In genomic region chr14:71488703-71489141, GRCh38 we compare ENCODE assay signal across 20 cellular contexts.
A peak's percentile ranks its signal among the peaks of the same experiment; 100 is the strongest.
DNase-seq lines count a peak whose midpoint lies in the region; ATAC-seq, FAIRE-seq and TF ChIP-seq lines count a peak whose summit lies in the region.
"Had no signal": no experiment of that assay in that cellular context is flagged by ENCODE, and none has a peak within 500 bp of the region (broad histone marks: within the 10 kb centered on the region; RNA-seq: fewer than 3 reads in every experiment).

No MANE protein-coding gene starts in this region.

- H3K4me1 Mint-ChIP-seq in CD4-positive, alpha-beta memory T cell = peaks cover 11 to 13% (median 12%) of the 10 kb centered on the region in 4 donors

- TF ChIP-seq POLR2A in endothelial cell of umbilical vein (IDR thresholded peaks at IDR 0.05; ENCODE audit: low read depth, low read length) = no peak

- dilution Hi-C loops in endothelial cell of umbilical vein (cut with MboI; ENCODE audit: extremely low pct_ligation_motif_present, low sequenced_read_pairs) = no loop called here

- peak; percentile 21 for FAIRE-seq in endothelial cell of umbilical vein (lab: Jason Lieb, UNC)
- FAIRE-seq: A549 had no signal

- CTCF ChIA-PET in SK-N-SH (lab: Yijun Ruan, JAX) (no interaction called here), endothelial cell of umbilical vein (lab: Charles Lee) (interaction anchor here (1.7 kb wide), 1 partner anchor 9 kb away, joined by 5 read pairs; no protein-coding TSS in a partner anchor)
- CTCF ChIA-PET in CD4-positive, alpha-beta memory T cell (lab: Charles Lee; ENCODE audit: partially characterized antibody) = no interaction called here

- H3K9me3 ChIP-seq in SK-N-SH = no peaks in the 10 kb centered on the region
- H3K9me3 ChIP-seq in endothelial cell of umbilical vein (replicated peaks; ENCODE audit: control insufficient read depth, insufficient read depth, low read length) = no peaks in the 10 kb centered on the region
- no peaks in the 10 kb centered on the region for H3K9me3 ChIP-seq in osteoblast (ENCODE audit: low read depth, low read length)
- no peaks in the 10 kb centered on the region for H3K9me3 ChIP-seq in CD4-positive, alpha-beta memory T cell (ENCODE audit: control insufficient read depth in 1 of 2, low read length in 2 of 2)
- H3K9me3 ChIP-seq: A549, breast epithelium, psoas muscle, upper lobe of left lung had no signal

- WGBS in SK-N-SH (ENCODE audit: low lambda C conversion rate) = 85% methylated on average over 3 of the region's 3 CpGs

- H3K4me1 ChIP-seq in SK-N-SH (ENCODE audit: control insufficient read depth in 1 of 2, insufficient read depth in 2 of 2, low read depth in 1 of 2, low read length in 1 of 2) = peaks cover 1 to 11% of the 10 kb centered on the region in 2 experiments; a peak in 2 of 4 replicates
- no peaks in the 10 kb centered on the region for H3K4me1 ChIP-seq in endothelial cell of umbilical vein (ENCODE audit: control insufficient read depth, extremely low read depth, insufficient read depth, low read length)
- peaks cover 69% of the 10 kb centered on the region for H3K4me1 ChIP-seq in osteoblast (ENCODE audit: insufficient read depth, low read length)
- no peaks in the 10 kb centered on the region for H3K4me1 ChIP-seq in CD4-positive, alpha-beta memory T cell (ENCODE audit: insufficient read depth, low read length)
- H3K4me1 ChIP-seq: A549, breast epithelium, psoas muscle had no signal

- no peak for TF ChIP-seq RAD21 in SK-N-SH (IDR thresholded peaks at IDR 0.05; ENCODE audit: low read length)

- no peak overlapping the region for H3K4me3 Mint-ChIP-seq in CD4-positive, alpha-beta memory T cell
- H3K4me3 Mint-ChIP-seq: activated CD8-positive, alpha-beta T cell treated with anti-CD3 and anti-CD28 coated beads, Interleukin-2, amount 10 ng/mL, durations not matched to agents 7 days and 5 days had no signal

- no peaks in the 10 kb centered on the region for H3K9me3 Mint-ChIP-seq in CD4-positive, alpha-beta memory T cell
- H3K9me3 Mint-ChIP-seq: activated T-helper 2 cell treated with anti-CD3 and anti-CD28 coated beads, Interferon-gamma antibody, Interleukin-2, Interleukin-4, amounts not matched to agents 10 μg/mL and 5 μg/mL and 100 μg/mL, durations not matched to agents 14 hours and 24 hours and 36 hours had no signal

- H3K4me3 ChIP-seq in SK-N-SH (ENCODE audit: low read depth in 2 of 2, low read length in 1 of 2) = no peak overlapping the region
- H3K4me3 ChIP-seq in endothelial cell of umbilical vein (replicated peaks in 1 of 3; ENCODE audit: insufficient read depth in 1 of 3, low read depth in 1 of 3, low read length in 3 of 3) = no peak overlapping the region
- peak overlapping the region; percentile 21 for H3K4me3 ChIP-seq in osteoblast (ENCODE audit: insufficient read depth, low read length)
- no peak overlapping the region for H3K4me3 ChIP-seq in CD4-positive, alpha-beta memory T cell (ENCODE audit: low read length in 2 of 2)
- H3K4me3 ChIP-seq: A549, breast epithelium, psoas muscle, upper lobe of left lung had no signal

- no peaks in the 10 kb centered on the region for H3K27me3 Mint-ChIP-seq in CD4-positive, alpha-beta memory T cell

- H3K27ac Mint-ChIP-seq in CD4-positive, alpha-beta memory T cell = no peak overlapping the region
- H3K27ac Mint-ChIP-seq: activated CD8-positive, alpha-beta T cell treated with anti-CD3 and anti-CD28 coated beads, Interleukin-2, amount 10 ng/mL, durations not matched to agents 7 days and 5 days; activated T-helper 2 cell treated with anti-CD3 and anti-CD28 coated beads, Interferon-gamma antibody, Interleukin-2, Interleukin-4, amounts not matched to agents 10 μg/mL and 5 μg/mL and 100 μg/mL, durations not matched to agents 14 hours and 24 hours and 36 hours had no signal

- TF ChIP-seq CTCF in SK-N-SH (IDR thresholded peaks at IDR 0.05) = no peak
- TF ChIP-seq CTCF in endothelial cell of umbilical vein (IDR thresholded peaks at IDR 0.05; ENCODE audit: extremely low read depth in 1 of 2, insufficient read depth in 1 of 2, low read depth in 1 of 2, low read length in 2 of 2) = no peak
- no peak for TF ChIP-seq CTCF in osteoblast (IDR thresholded peaks at IDR 0.05; ENCODE audit: extremely low read depth, low read depth, low read length)

- no peak for TF ChIP-seq EP300 in SK-N-SH (IDR thresholded peaks at IDR 0.05; ENCODE audit: borderline replicate concordance in 1 of 2, low read depth in 1 of 2, low read length in 1 of 2)

- H3K4me2 ChIP-seq in SK-N-SH (peak overlapping the region; percentile 24; the same call in 1 of the 2 replicates), endothelial cell of umbilical vein (ENCODE audit: insufficient read depth, low read length) (no peak overlapping the region), osteoblast (ENCODE audit: insufficient read depth, low read length) (peak overlapping the region; percentile 58)
- H3K4me2 ChIP-seq: A549 had no signal

- BruUV-seq in endothelial cell of umbilical vein (replicated peaks; lab: Mats Ljungman, UMichigan) = no TSS peak

- H3K36me3 ChIP-seq in SK-N-SH (replicated peaks in 1 of 2; ENCODE audit: control insufficient read depth in 1 of 2, insufficient read depth in 2 of 2, low read length in 1 of 2) = no peaks in the 10 kb centered on the region
- no peaks in the 10 kb centered on the region for H3K36me3 ChIP-seq in endothelial cell of umbilical vein (ENCODE audit: control insufficient read depth in 2 of 2, extremely low read depth in 1 of 2, insufficient read depth in 2 of 2, low read length in 2 of 2)
- no peaks in the 10 kb centered on the region for H3K36me3 ChIP-seq in osteoblast (ENCODE audit: insufficient read depth, low read length)
- no peaks in the 10 kb centered on the region for H3K36me3 ChIP-seq in CD4-positive, alpha-beta memory T cell (ENCODE audit: insufficient read depth, low read length)
- H3K36me3 ChIP-seq: breast epithelium had no signal

- H3K27ac ChIP-seq in SK-N-SH (ENCODE audit: low read depth in 2 of 2, low read length in 1 of 2) (peak overlapping the region in 1 of 2 experiments; percentile 55; a peak in 2 of 4 replicates), endothelial cell of umbilical vein (ENCODE audit: insufficient read depth, low read depth, low read length) (no peak overlapping the region), osteoblast (ENCODE audit: low read depth, low read length) (peak overlapping the region; percentile 98)
- H3K27ac ChIP-seq in CD4-positive, alpha-beta memory T cell (ENCODE audit: low read depth, low read length) = no peak overlapping the region
- H3K27ac ChIP-seq: A549, breast epithelium, psoas muscle, upper lobe of left lung had no signal

- intact Hi-C loops in endothelial cell of umbilical vein (cut with micrococcal nuclease) = no loop called here
- intact Hi-C loops in CD4-positive, alpha-beta memory T cell (cut with micrococcal nuclease) = no loop called here

- no peaks in the 10 kb centered on the region for H3K9me1 ChIP-seq in endothelial cell of umbilical vein (replicated peaks; ENCODE audit: control insufficient read depth, extremely low read depth, insufficient read depth, low read length)

- H3K79me2 ChIP-seq in SK-N-SH (ENCODE audit: insufficient read depth) = peaks cover 43% of the 10 kb centered on the region
- no peaks in the 10 kb centered on the region for H3K79me2 ChIP-seq in endothelial cell of umbilical vein (ENCODE audit: control insufficient read depth, insufficient read depth, low read length)
- H3K79me2 ChIP-seq in osteoblast (ENCODE audit: insufficient read depth, low read length) = peaks cover 57% of the 10 kb centered on the region

- ATAC-seq in GM21717 (IDR thresholded peaks at IDR 0.05; ENCODE audit: unreplicated experiment) (no peak), GM21390 (IDR thresholded peaks at IDR 0.05; ENCODE audit: unreplicated experiment) (no peak), GM18861 (IDR thresholded peaks at IDR 0.05; ENCODE audit: unreplicated experiment) (no peak)
- ATAC-seq: A549; activated CD8-positive, alpha-beta T cell treated with anti-CD3 and anti-CD28 coated beads, Interleukin-2, amount 10 ng/mL, durations not matched to agents 7 days and 5 days; HCT116; psoas muscle had no signal

- H2AFZ ChIP-seq in SK-N-SH (ENCODE audit: low read depth) (no peak overlapping the region), endothelial cell of umbilical vein (ENCODE audit: low read depth, low read length) (no peak overlapping the region), osteoblast (ENCODE audit: low read length) (no peak overlapping the region)

- no peaks in the 10 kb centered on the region for H3K27me3 ChIP-seq in SK-N-SH (ENCODE audit: insufficient read depth)
- no peaks in the 10 kb centered on the region for H3K27me3 ChIP-seq in endothelial cell of umbilical vein (ENCODE audit: control insufficient read depth in 2 of 2, insufficient read depth in 2 of 2, low read length in 2 of 2)
- H3K27me3 ChIP-seq in osteoblast (ENCODE audit: insufficient read depth, low read length) = no peaks in the 10 kb centered on the region
- no peaks in the 10 kb centered on the region for H3K27me3 ChIP-seq in CD4-positive, alpha-beta memory T cell (ENCODE audit: insufficient read depth, low read length)
- H3K27me3 ChIP-seq: breast epithelium, upper lobe of left lung had no signal

- no peaks in the 10 kb centered on the region for H4K20me1 ChIP-seq in SK-N-SH (ENCODE audit: insufficient read depth)
- no peaks in the 10 kb centered on the region for H4K20me1 ChIP-seq in endothelial cell of umbilical vein (replicated peaks; ENCODE audit: control insufficient read depth, extremely low read depth, insufficient read depth, low read length)
- no peaks in the 10 kb centered on the region for H4K20me1 ChIP-seq in osteoblast (ENCODE audit: insufficient read depth, low read length)

- H3K36me3 Mint-ChIP-seq in CD4-positive, alpha-beta memory T cell = peaks cover 8 to 13% of the 10 kb centered on the region in 2 donors

- DNase-seq in AG08395 (ENCODE audit: low spot score) (peak; percentile 36), SK-N-SH (no peak), endothelial cell of umbilical vein (ENCODE audit: low read depth, low spot score) (no peak), osteoblast (ENCODE audit: insufficient read length, low spot score, missing footprints) (no peak)
- DNase-seq in CD4-positive, alpha-beta memory T cell = no peak
- DNase-seq: activated CD8-positive, alpha-beta T cell treated with anti-CD3 and anti-CD28 coated beads, Interleukin-2, amount 10 ng/mL, durations not matched to agents 7 days and 5 days; DMS 273 treated with DMSO at 0.1 percent for 48 hours; Karpas-422; kidney glomerular epithelial cell; NCI-H146; psoas muscle; stimulated activated CD4-positive, alpha-beta T cell treated with anti-CD3 and anti-CD28 coated beads, Interleukin-1b, Interleukin-23, amount 100 ng/mL, for 48 hours; upper lobe of left lung had no signal

- no peak overlapping the region for H3K9ac ChIP-seq in SK-N-SH
- H3K9ac ChIP-seq in endothelial cell of umbilical vein (replicated peaks; ENCODE audit: extremely low read depth, insufficient read depth, low read length) = no peak overlapping the region

- POLR2A ChIA-PET in SK-N-SH (lab: Yijun Ruan, JAX) = no interaction called here
- POLR2A ChIA-PET in endothelial cell of umbilical vein (lab: Charles Lee) = no interaction called here
- POLR2A ChIA-PET in CD4-positive, alpha-beta memory T cell (lab: Charles Lee; ENCODE audit: partially characterized antibody) = no interaction called here

- no peaks in the 10 kb centered on the region for H3K9me2 ChIP-seq in SK-N-SH

- peaks cover 16% of the 10 kb centered on the region for H3F3A ChIP-seq in SK-N-SH (replicated peaks; ENCODE audit: insufficient read depth)

TF ChIP-seq in endothelial cell of umbilical vein, 7 proteins besides CTCF, POLR2A, EP300 and RAD21 (continues in another document):
- TF ChIP-seq MYC (IDR thresholded peaks at IDR 0.05; ENCODE audit: low read depth, low read length) = no peak
